1 cellular context compared by ENCODE assay signal in the genomic region with DNA sequence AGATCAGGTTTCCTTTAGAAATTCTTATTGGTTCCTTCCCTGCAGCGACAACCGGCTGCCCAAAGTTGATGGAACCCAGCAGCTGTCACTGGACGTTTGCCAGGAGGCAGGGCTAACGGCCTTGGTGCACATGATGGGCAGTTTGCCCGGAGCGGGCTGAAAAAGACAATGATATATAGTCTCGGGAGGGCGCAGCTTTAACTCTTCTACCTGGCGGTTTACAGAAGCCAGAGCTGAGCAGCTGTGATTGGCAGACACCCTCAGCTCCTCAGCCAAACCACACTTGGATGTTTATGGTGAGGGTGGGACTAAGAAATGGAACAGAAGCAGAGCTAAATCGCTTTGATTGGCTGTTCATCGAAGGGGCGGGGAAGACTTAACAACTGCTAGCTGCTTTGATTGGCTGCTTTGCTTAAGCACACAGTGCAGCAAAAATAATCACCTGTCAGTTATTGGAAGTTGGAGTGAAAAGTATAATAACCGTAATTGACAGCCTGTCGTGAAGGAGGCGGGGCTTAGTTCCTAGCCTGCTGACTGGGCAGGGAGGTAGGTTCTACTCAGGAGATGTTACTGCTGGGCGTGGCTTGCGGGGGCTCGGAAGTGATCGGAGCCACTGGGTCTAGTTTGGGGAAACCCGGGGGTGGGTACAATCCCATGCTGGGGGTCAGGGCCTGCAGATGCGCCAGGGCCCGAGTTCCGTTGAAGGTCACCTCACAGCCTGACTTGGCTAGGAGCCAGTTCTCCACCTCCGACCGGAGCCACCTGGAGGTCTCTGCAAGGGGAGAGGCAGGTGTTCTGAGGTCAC.
TF ChIP-seq lines count a peak whose summit lies in the region.

No MANE protein-coding gene starts in this region.

TF ChIP-seq in HEK293, 187 proteins besides CTCF, POLR2A, EP300 and RAD21 (continued from another document and continues in another):
- TF ChIP-seq KLF8 (tag by site-specific recombination; IDR thresholded peaks at IDR 0.05) (peak; percentile 22; the same call in 1 of the 2 replicates), ZNF501 (tag by site-specific recombination; IDR thresholded peaks at IDR 0.05) (0 out of 2 replicates have a peak, but pooled peaks have one; percentile 56), ZSCAN23 (tag by site-specific recombination; IDR thresholded peaks at IDR 0.05) (no peak), ZNF394 (tag by site-specific recombination; IDR thresholded peaks at IDR 0.05; ENCODE audit: borderline replicate concordance) (no peak), KLF10 (tag by site-specific recombination; IDR thresholded peaks at IDR 0.05) (peak; percentile 79), ZNF629 (tag by site-specific recombination; IDR thresholded peaks at IDR 0.05) (peak; percentile 61), ZNF561 (tag by site-specific recombination; IDR thresholded peaks at IDR 0.05; ENCODE audit: borderline replicate concordance) (peak; percentile 22; the same call in 1 of the 2 replicates), HOXC10 (CRISPR knock-in tag; IDR thresholded peaks at IDR 0.05) (peak; percentile 49; the same call in 1 of the 2 replicates), ZNF311 (tag by site-specific recombination; IDR thresholded peaks at IDR 0.05; ENCODE audit: borderline replicate concordance) (no peak), KLF16 (tag by site-specific recombination; IDR thresholded peaks at IDR 0.05) (peak; percentile 41; the same call in 1 of the 2 replicates), ZNF777 (tag by site-specific recombination; IDR thresholded peaks at IDR 0.05; ENCODE audit: borderline replicate concordance) (no peak), GLIS1 (tag by site-specific recombination; IDR thresholded peaks at IDR 0.05) (peak; percentile 71; the same call in 1 of the 2 replicates), ZNF473 (tag by site-specific recombination; IDR thresholded peaks at IDR 0.05) (no peak), ZNF837 (tag by site-specific recombination; IDR thresholded peaks at IDR 0.05) (no peak), ZBTB17 (tag by site-specific recombination; IDR thresholded peaks at IDR 0.05) (peak; percentile 83; the same call in 1 of the 2 replicates), ZNF449 (tag by site-specific recombination; IDR thresholded peaks at IDR 0.05) (0 out of 2 replicates have a peak, but pooled peaks have one; percentile 6), PBX3 (CRISPR knock-in tag; IDR thresholded peaks at IDR 0.05) (peak; percentile 85), ZNF677 (tag by site-specific recombination; IDR thresholded peaks at IDR 0.05) (peak; percentile 87), KLF9 (tag by site-specific recombination; IDR thresholded peaks at IDR 0.05; ENCODE audit: low read depth) (peak; percentile 64), ZNF366 (tag by site-specific recombination; conservative IDR thresholded peaks at IDR 0.05) (peak; percentile 66; the same call in 1 of the 2 replicates), ZNF10 (tag by site-specific recombination; IDR thresholded peaks at IDR 0.05) (peak; percentile 5; the same call in 1 of the 2 replicates), BCL11B (tag by site-specific recombination; IDR thresholded peaks at IDR 0.05; ENCODE audit: low read depth) (peak; percentile 61; the same call in 1 of the 2 replicates), ZBTB44 (tag by site-specific recombination; IDR thresholded peaks at IDR 0.05) (peak; percentile 90), FEZF1 (tag by site-specific recombination; IDR thresholded peaks at IDR 0.05) (peak; percentile 98), ZNF350 (tag by site-specific recombination; IDR thresholded peaks at IDR 0.05) (peak; percentile 83; the same call in 1 of the 2 replicates), ZNF391 (tag by site-specific recombination; IDR thresholded peaks at IDR 0.05; ENCODE audit: borderline replicate concordance, low read depth) (peak; percentile 60; the same call in 1 of the 2 replicates), TRIM28 (IDR thresholded peaks at IDR 0.05; ENCODE audit: borderline replicate concordance, low read length) (peak; percentile 74), KLF1 (tag by site-specific recombination; IDR thresholded peaks at IDR 0.05) (peak; percentile 44), ZNF76 (tag by site-specific recombination; IDR thresholded peaks at IDR 0.05; ENCODE audit: borderline replicate concordance, low read depth) (no peak), ZIC2 (tag by site-specific recombination; IDR thresholded peaks at IDR 0.05) (peak; percentile 78), ZBTB8A (tag by site-specific recombination; IDR thresholded peaks at IDR 0.05) (peak; percentile 93), ZNF112 (tag by site-specific recombination; IDR thresholded peaks at IDR 0.05) (no peak), ZNF24 (tag by site-specific recombination; IDR thresholded peaks at IDR 0.05) (peak; percentile 62), PRDM10 (tag by site-specific recombination; IDR thresholded peaks at IDR 0.05) (peak; percentile 78), SP7 (tag by site-specific recombination; IDR thresholded peaks at IDR 0.05) (peak; percentile 88; the same call in 1 of the 2 replicates), ZNF843 (tag by site-specific recombination; IDR thresholded peaks at IDR 0.05) (peak; percentile 76)
- TF ChIP-seq, protein P1, sequence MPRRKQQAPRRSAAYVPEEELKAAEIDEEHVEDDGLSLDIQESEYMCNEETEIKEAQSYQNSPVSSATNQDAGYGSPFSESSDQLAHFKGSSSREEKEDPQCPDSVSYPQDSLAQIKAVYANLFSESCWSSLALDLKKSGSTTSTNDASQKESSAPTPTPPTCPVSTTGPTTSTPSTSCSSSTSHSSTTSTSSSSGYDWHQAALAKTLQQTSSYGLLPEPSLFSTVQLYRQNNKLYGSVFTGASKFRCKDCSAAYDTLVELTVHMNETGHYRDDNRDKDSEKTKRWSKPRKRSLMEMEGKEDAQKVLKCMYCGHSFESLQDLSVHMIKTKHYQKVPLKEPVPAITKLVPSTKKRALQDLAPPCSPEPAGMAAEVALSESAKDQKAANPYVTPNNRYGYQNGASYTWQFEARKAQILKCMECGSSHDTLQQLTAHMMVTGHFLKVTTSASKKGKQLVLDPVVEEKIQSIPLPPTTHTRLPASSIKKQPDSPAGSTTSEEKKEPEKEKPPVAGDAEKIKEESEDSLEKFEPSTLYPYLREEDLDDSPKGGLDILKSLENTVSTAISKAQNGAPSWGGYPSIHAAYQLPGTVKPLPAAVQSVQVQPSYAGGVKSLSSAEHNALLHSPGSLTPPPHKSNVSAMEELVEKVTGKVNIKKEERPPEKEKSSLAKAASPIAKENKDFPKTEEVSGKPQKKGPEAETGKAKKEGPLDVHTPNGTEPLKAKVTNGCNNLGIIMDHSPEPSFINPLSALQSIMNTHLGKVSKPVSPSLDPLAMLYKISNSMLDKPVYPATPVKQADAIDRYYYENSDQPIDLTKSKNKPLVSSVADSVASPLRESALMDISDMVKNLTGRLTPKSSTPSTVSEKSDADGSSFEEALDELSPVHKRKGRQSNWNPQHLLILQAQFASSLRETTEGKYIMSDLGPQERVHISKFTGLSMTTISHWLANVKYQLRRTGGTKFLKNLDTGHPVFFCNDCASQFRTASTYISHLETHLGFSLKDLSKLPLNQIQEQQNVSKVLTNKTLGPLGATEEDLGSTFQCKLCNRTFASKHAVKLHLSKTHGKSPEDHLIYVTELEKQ (tag by site-specific recombination; IDR thresholded peaks at IDR 0.05; ENCODE audit: borderline replicate concordance) = peak; percentile 61
- TF ChIP-seq, protein P2, sequence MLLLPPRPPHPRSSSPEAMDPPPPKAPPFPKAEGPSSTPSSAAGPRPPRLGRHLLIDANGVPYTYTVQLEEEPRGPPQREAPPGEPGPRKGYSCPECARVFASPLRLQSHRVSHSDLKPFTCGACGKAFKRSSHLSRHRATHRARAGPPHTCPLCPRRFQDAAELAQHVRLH (tag by site-specific recombination; IDR thresholded peaks at IDR 0.05) = peak; percentile 36; the same call in 1 of the 2 replicates
- TF ChIP-seq, protein P3, sequence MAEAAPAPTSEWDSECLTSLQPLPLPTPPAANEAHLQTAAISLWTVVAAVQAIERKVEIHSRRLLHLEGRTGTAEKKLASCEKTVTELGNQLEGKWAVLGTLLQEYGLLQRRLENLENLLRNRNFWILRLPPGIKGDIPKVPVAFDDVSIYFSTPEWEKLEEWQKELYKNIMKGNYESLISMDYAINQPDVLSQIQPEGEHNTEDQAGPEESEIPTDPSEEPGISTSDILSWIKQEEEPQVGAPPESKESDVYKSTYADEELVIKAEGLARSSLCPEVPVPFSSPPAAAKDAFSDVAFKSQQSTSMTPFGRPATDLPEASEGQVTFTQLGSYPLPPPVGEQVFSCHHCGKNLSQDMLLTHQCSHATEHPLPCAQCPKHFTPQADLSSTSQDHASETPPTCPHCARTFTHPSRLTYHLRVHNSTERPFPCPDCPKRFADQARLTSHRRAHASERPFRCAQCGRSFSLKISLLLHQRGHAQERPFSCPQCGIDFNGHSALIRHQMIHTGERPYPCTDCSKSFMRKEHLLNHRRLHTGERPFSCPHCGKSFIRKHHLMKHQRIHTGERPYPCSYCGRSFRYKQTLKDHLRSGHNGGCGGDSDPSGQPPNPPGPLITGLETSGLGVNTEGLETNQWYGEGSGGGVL (tag by site-specific recombination; IDR thresholded peaks at IDR 0.05) = peak; percentile 38; the same call in 1 of the 2 replicates
- TF ChIP-seq, protein P4, sequence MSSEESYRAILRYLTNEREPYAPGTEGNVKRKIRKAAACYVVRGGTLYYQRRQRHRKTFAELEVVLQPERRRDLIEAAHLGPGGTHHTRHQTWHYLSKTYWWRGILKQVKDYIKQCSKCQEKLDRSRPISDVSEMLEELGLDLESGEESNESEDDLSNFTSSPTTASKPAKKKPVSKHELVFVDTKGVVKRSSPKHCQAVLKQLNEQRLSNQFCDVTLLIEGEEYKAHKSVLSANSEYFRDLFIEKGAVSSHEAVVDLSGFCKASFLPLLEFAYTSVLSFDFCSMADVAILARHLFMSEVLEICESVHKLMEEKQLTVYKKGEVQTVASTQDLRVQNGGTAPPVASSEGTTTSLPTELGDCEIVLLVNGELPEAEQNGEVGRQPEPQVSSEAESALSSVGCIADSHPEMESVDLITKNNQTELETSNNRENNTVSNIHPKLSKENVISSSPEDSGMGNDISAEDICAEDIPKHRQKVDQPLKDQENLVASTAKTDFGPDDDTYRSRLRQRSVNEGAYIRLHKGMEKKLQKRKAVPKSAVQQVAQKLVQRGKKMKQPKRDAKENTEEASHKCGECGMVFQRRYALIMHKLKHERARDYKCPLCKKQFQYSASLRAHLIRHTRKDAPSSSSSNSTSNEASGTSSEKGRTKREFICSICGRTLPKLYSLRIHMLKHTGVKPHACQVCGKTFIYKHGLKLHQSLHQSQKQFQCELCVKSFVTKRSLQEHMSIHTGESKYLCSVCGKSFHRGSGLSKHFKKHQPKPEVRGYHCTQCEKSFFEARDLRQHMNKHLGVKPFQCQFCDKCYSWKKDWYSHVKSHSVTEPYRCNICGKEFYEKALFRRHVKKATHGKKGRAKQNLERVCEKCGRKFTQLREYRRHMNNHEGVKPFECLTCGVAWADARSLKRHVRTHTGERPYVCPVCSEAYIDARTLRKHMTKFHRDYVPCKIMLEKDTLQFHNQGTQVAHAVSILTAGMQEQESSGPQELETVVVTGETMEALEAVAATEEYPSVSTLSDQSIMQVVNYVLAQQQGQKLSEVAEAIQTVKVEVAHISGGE (tag by site-specific recombination; conservative IDR thresholded peaks at IDR 0.05; ENCODE audit: low read depth) = 0 out of 2 replicates have a peak, but pooled peaks have one; percentile 14
